Comparison of ENCODE assay signal across 9 cellular contexts in genomic region chr1:46413596-46413985, GRCh38. TPM values are rescaled to one million over a fixed set of nuclear protein-coding genes. Genes with fewer than 3 reads are reported as not detected.
DNase-seq lines count a peak whose midpoint lies in the region; ATAC-seq, FAIRE-seq and TF ChIP-seq lines count a peak whose summit lies in the region.
"Had no signal": no experiment of that assay in that cellular context is flagged by ENCODE, and none has a peak within 500 bp of the region (broad histone marks: within the 10 kb centered on the region; RNA-seq: fewer than 3 reads in every experiment).

No MANE protein-coding gene starts in this region.

- 94% methylated on average over 3 of the region's 7 CpGs; no CpG with 5 or more reads in 1 of the 2 donors for WGBS in gastroesophageal sphincter (ENCODE audit: low coverage in 1 of 2), 2 donors

- CTCF ChIA-PET in PC-3 (lab: Charles Lee), result interaction anchor here (0.5 kb wide), 1 partner anchor 12 kb away, joined by 3 read pairs; no protein-coding TSS in a partner anchor

- no peaks in the 10 kb centered on the region for H3K9me2 ChIP-seq in PC-3 (replicated peaks; ENCODE audit: low read length)

- H3K4me1 ChIP-seq in PC-3 (ENCODE audit: insufficient read depth, low read length) (no peaks in the 10 kb centered on the region), gastroesophageal sphincter (no peaks in the 10 kb centered on the region)

- H3K4me2 ChIP-seq in PC-3 (ENCODE audit: low read length), result no peak overlapping the region

- no peak for TF ChIP-seq POLR2A in gastroesophageal sphincter (IDR thresholded peaks at IDR 0.05)

- BruUV-seq in PC-3 (replicated peaks; lab: Mats Ljungman, UMichigan), result no TSS peak

- no peaks in the 10 kb centered on the region for H3K9me3 Mint-ChIP-seq in stimulated activated memory B cell treated with anti-CD40 and anti-IgM and Interleukin-4, amounts not matched to agents 10 μg/mL and 1 μg/mL and 100 μg/mL, for 72 hours
- H3K9me3 Mint-ChIP-seq: activated naive CD4-positive, alpha-beta T cell treated with anti-CD3 and anti-CD28 coated beads, Interleukin-2, amount 50 U/mL, for 24 hours had no signal

- peak; percentile 54 for FAIRE-seq in GM19239 (lab: Jason Lieb, UNC)

- H3K9me3 ChIP-seq in PC-3 (ENCODE audit: low read length) (no peaks in the 10 kb centered on the region), gastroesophageal sphincter (no peaks in the 10 kb centered on the region)

- TF ChIP-seq EP300 in gastroesophageal sphincter (IDR thresholded peaks at IDR 0.05), result no peak

- POLR2A ChIA-PET in PC-3 (lab: Charles Lee; ENCODE audit: unreplicated experiment), result no interaction called here

- no peaks in the 10 kb centered on the region for H3F3A ChIP-seq in PC-3 (ENCODE audit: low read length, unreplicated experiment)

- no peaks in the 10 kb centered on the region for H3K79me2 ChIP-seq in PC-3 (ENCODE audit: low read length)

- H3K27ac ChIP-seq in PC-3 (ENCODE audit: low read length) (no peak overlapping the region), gastroesophageal sphincter (no peak overlapping the region)

- no peaks in the 10 kb centered on the region for H3K4me1 Mint-ChIP-seq in stimulated activated memory B cell treated with anti-CD40 and anti-IgM and Interleukin-4, amounts not matched to agents 10 μg/mL and 1 μg/mL and 100 μg/mL, for 72 hours
- H3K4me1 Mint-ChIP-seq: activated naive CD4-positive, alpha-beta T cell treated with anti-CD3 and anti-CD28 coated beads, Interleukin-2, amount 50 U/mL, for 24 hours had no signal

- H4K20me1 ChIP-seq in PC-3 (ENCODE audit: low read length), result no peaks in the 10 kb centered on the region

- H3K27ac Mint-ChIP-seq in stimulated activated memory B cell treated with anti-CD40 and anti-IgM and Interleukin-4, amounts not matched to agents 10 μg/mL and 1 μg/mL and 100 μg/mL, for 72 hours, result no peak overlapping the region
- H3K27ac Mint-ChIP-seq: activated naive CD4-positive, alpha-beta T cell treated with anti-CD3 and anti-CD28 coated beads, Interleukin-2, amount 50 U/mL, for 24 hours had no signal

- no peak overlapping the region for H3K4me3 Mint-ChIP-seq in stimulated activated memory B cell treated with anti-CD40 and anti-IgM and Interleukin-4, amounts not matched to agents 10 μg/mL and 1 μg/mL and 100 μg/mL, for 72 hours
- H3K4me3 Mint-ChIP-seq: activated naive CD4-positive, alpha-beta T cell treated with anti-CD3 and anti-CD28 coated beads, Interleukin-2, amount 50 U/mL, for 24 hours had no signal

- no peaks in the 10 kb centered on the region for H3K27me3 Mint-ChIP-seq in stimulated activated memory B cell treated with anti-CD40 and anti-IgM and Interleukin-4, amounts not matched to agents 10 μg/mL and 1 μg/mL and 100 μg/mL, for 72 hours
- H3K27me3 Mint-ChIP-seq: activated naive CD4-positive, alpha-beta T cell treated with anti-CD3 and anti-CD28 coated beads, Interleukin-2, amount 50 U/mL, for 24 hours had no signal

- peaks cover 9% of the 10 kb centered on the region for H3K36me3 Mint-ChIP-seq in stimulated activated memory B cell treated with anti-CD40 and anti-IgM and Interleukin-4, amounts not matched to agents 10 μg/mL and 1 μg/mL and 100 μg/mL, for 72 hours
- H3K36me3 Mint-ChIP-seq: activated naive CD4-positive, alpha-beta T cell treated with anti-CD3 and anti-CD28 coated beads, Interleukin-2, amount 50 U/mL, for 24 hours had no signal

- DNase-seq in AG08396 (ENCODE audit: low spot score) (peak; percentile 43), GM19239 (ENCODE audit: insufficient read length, low spot score) (peak; percentile 36), PC-3 (no peak), dermis blood vessel endothelial cell (peak; percentile 35), NCI-H2029 (lab: John Stamatoyannopoulos, UW) (no peak)

- H3K27me3 ChIP-seq in PC-3 (ENCODE audit: low read length) (no peaks in the 10 kb centered on the region), gastroesophageal sphincter (no peaks in the 10 kb centered on the region)

- H3K36me3 ChIP-seq in PC-3 (ENCODE audit: low read depth, low read length), result no peaks in the 10 kb centered on the region
- peaks cover 0 to 39% of the 10 kb centered on the region in 2 donors for H3K36me3 ChIP-seq in gastroesophageal sphincter

- TF ChIP-seq CTCF in PC-3 (conservative IDR thresholded peaks at IDR 0.05; ENCODE audit: low read depth, low read length), result peak; percentile 45
- TF ChIP-seq CTCF in gastroesophageal sphincter (IDR thresholded peaks at IDR 0.05), result no peak

- H3K4me3 ChIP-seq in PC-3 (ENCODE audit: low read length), result no peak overlapping the region
- H3K4me3 ChIP-seq in gastroesophageal sphincter, result no peak overlapping the region

- ATAC-seq in PC-3 (peak; percentile 50), gastroesophageal sphincter (no peak), GM19467 (IDR thresholded peaks at IDR 0.05; ENCODE audit: unreplicated experiment) (no peak)
- peak; percentile 57 for ATAC-seq in stimulated activated memory B cell treated with anti-CD40 and anti-IgM and Interleukin-4, amounts not matched to agents 10 μg/mL and 1 μg/mL and 100 μg/mL, for 72 hours

- no peak overlapping the region for H2AFZ ChIP-seq in PC-3 (ENCODE audit: low read length)

- intact Hi-C loops in PC-3 (cut with micrococcal nuclease), result no loop called here

- H3K9ac ChIP-seq in PC-3 (ENCODE audit: low read length), result no peak overlapping the region

RNA-seq across cellular contexts. Expression of gene FAAH, which starts 19.5 kb away (rescaled TPM):
- total RNA-seq in PC-3 (2014; rRNA removed) (2.0 and 5.0 TPM in 2 replicates), dermis blood vessel endothelial cell (1.0 and 2.6 TPM in 2 replicates), gastroesophageal sphincter (1 to 10 TPM; 6.8 to 8.1 (median 7.4) TPM)

Comparison
In these comparisons a context has a peak if more than half of its experiments do, and no peak if none do; other contexts are left out.
1. DNase-seq: peak in AG08396 (single experiment), GM19239 (single experiment) and dermis blood vessel endothelial cell (single experiment); none in PC-3 (single experiment) and NCI-H2029 (single experiment).
2. ATAC-seq: peak in PC-3 (single experiment) and stimulated activated memory B cell treated with anti-CD40 and anti-IgM and Interleukin-4, amounts not matched to agents 10 μg/mL and 1 μg/mL and 100 μg/mL, for 72 hours (single experiment); none in gastroesophageal sphincter (single experiment) and GM19467 (single experiment).